In genomic region chr16:3020604-3021448, GRCh38 we compare ENCODE assay signal across 8 cellular contexts.
DNase-seq lines count a peak whose midpoint lies in the region; ATAC-seq and TF ChIP-seq lines count a peak whose summit lies in the region.

No MANE protein-coding gene starts in this region.

- peak; percentile 45 for TF ChIP-seq POLR2A in erythroblast (IDR thresholded peaks at IDR 0.05; ENCODE audit: low read length)

- no peaks in the 10 kb centered on the region for H3K9me3 ChIP-seq in mucosa of rectum (ENCODE audit: control insufficient read depth in 2 of 2, low read length in 2 of 2)
- H3K9me3 ChIP-seq in stomach smooth muscle (ENCODE audit: control insufficient read depth in 2 of 2, low read length in 2 of 2), result no peaks in the 10 kb centered on the region

- H3K36me3 ChIP-seq in mucosa of rectum (ENCODE audit: control insufficient read depth in 2 of 2, insufficient read depth in 2 of 2, low read length in 2 of 2) (no peaks in the 10 kb centered on the region), stomach smooth muscle (ENCODE audit: control insufficient read depth in 2 of 2, insufficient read depth in 2 of 2, low read length in 2 of 2) (no peaks in the 10 kb centered on the region)

- no peak for ATAC-seq in HG03025 (IDR thresholded peaks at IDR 0.05; ENCODE audit: low FRiP score, unreplicated experiment)
- ATAC-seq in GM18861 (IDR thresholded peaks at IDR 0.05; ENCODE audit: unreplicated experiment), result no peak

- peak overlapping the region; percentile 75 to 84 for H3K4me3 ChIP-seq in mucosa of rectum (ENCODE audit: low read length in 2 of 2)
- peak overlapping the region; percentile 89 to 96 for H3K4me3 ChIP-seq in stomach smooth muscle (ENCODE audit: low read length in 2 of 2)

- peaks cover 36 to 37% of the 10 kb centered on the region in 2 donors for H3K4me1 ChIP-seq in mucosa of rectum (ENCODE audit: control insufficient read depth in 2 of 2, insufficient read depth in 2 of 2, low read length in 2 of 2)
- H3K4me1 ChIP-seq in stomach smooth muscle (ENCODE audit: control insufficient read depth, insufficient read depth, low read length), result peaks cover 40% of the 10 kb centered on the region

- H3K9ac ChIP-seq in mucosa of rectum (ENCODE audit: low read depth in 1 of 2, low read length in 2 of 2) (peak overlapping the region; percentile 68 to 84), stomach smooth muscle (ENCODE audit: low read length in 2 of 2) (peak overlapping the region; percentile 74 to 99)

- DNase-seq in EL (peak; percentile 94), NCI-H2227 (lab: John Stamatoyannopoulos, UW; ENCODE audit: unreplicated experiment) (peak; percentile 49), erythroblast (lab: John Stamatoyannopoulos, UW) (peak; percentile 69 to 84)
- peak; percentile 81 for DNase-seq in activated T-cell treated with anti-CD3 and anti-CD28 coated beads, Interleukin-2, amount 50 U/mL, for 1 hour

- peaks cover 0 to 5% of the 10 kb centered on the region in 2 donors for H3K27me3 ChIP-seq in mucosa of rectum (ENCODE audit: control insufficient read depth in 2 of 2, insufficient read depth in 2 of 2, low read length in 2 of 2)
- H3K27me3 ChIP-seq in stomach smooth muscle (ENCODE audit: control insufficient read depth in 1 of 2, insufficient read depth in 2 of 2, low read length in 2 of 2), result peaks cover 15 to 18% of the 10 kb centered on the region in 2 donors

- peak overlapping the region; percentile 79 to 90 for H3K27ac ChIP-seq in mucosa of rectum (ENCODE audit: low read depth in 2 of 2, low read length in 2 of 2)
- peak overlapping the region; percentile 93 for H3K27ac ChIP-seq in stomach smooth muscle (ENCODE audit: low read length)
